ENCODE assay signal across 1 cellular context in genomic region chr13:84431646-84432045, GRCh38.
TF ChIP-seq lines count a peak whose summit lies in the region.

No MANE protein-coding gene starts in this region.

TF ChIP-seq in GM23338, 12 proteins besides CTCF, POLR2A, EP300 and RAD21:
- TF ChIP-seq, protein P1, sequence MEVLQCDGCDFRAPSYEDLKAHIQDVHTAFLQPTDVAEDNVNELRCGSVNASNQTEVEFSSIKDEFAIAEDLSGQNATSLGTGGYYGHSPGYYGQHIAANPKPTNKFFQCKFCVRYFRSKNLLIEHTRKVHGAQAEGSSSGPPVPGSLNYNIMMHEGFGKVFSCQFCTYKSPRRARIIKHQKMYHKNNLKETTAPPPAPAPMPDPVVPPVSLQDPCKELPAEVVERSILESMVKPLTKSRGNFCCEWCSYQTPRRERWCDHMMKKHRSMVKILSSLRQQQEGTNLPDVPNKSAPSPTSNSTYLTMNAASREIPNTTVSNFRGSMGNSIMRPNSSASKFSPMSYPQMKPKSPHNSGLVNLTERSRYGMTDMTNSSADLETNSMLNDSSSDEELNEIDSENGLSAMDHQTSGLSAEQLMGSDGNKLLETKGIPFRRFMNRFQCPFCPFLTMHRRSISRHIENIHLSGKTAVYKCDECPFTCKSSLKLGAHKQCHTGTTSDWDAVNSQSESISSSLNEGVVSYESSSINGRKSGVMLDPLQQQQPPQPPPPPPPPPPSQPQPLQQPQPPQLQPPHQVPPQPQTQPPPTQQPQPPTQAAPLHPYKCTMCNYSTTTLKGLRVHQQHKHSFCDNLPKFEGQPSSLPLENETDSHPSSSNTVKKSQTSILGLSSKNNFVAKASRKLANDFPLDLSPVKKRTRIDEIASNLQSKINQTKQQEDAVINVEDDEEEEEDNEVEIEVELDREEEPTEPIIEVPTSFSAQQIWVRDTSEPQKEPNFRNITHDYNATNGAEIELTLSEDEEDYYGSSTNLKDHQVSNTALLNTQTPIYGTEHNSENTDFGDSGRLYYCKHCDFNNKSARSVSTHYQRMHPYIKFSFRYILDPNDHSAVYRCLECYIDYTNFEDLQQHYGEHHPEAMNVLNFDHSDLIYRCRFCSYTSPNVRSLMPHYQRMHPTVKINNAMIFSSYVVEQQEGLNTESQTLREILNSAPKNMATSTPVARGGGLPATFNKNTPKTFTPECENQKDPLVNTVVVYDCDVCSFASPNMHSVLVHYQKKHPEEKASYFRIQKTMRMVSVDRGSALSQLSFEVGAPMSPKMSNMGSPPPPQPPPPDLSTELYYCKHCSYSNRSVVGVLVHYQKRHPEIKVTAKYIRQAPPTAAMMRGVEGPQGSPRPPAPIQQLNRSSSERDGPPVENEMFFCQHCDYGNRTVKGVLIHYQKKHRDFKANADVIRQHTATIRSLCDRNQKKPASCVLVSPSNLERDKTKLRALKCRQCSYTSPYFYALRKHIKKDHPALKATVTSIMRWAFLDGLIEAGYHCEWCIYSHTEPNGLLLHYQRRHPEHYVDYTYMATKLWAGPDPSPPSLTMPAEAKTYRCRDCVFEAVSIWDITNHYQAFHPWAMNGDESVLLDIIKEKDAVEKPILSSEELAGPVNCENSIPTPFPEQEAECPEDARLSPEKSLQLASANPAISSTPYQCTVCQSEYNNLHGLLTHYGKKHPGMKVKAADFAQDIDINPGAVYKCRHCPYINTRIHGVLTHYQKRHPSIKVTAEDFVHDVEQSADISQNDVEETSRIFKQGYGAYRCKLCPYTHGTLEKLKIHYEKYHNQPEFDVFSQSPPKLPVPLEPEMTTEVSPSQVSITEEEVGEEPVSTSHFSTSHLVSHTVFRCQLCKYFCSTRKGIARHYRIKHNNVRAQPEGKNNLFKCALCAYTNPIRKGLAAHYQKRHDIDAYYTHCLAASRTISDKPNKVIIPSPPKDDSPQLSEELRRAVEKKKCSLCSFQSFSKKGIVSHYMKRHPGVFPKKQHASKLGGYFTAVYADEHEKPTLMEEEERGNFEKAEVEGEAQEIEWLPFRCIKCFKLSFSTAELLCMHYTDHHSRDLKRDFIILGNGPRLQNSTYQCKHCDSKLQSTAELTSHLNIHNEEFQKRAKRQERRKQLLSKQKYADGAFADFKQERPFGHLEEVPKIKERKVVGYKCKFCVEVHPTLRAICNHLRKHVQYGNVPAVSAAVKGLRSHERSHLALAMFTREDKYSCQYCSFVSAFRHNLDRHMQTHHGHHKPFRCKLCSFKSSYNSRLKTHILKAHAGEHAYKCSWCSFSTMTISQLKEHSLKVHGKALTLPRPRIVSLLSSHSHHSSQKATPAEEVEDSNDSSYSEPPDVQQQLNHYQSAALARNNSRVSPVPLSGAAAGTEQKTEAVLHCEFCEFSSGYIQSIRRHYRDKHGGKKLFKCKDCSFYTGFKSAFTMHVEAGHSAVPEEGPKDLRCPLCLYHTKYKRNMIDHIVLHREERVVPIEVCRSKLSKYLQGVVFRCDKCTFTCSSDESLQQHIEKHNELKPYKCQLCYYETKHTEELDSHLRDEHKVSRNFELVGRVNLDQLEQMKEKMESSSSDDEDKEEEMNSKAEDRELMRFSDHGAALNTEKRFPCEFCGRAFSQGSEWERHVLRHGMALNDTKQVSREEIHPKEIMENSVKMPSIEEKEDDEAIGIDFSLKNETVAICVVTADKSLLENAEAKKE (CRISPR knock-in tag; IDR thresholded peaks at IDR 0.05), result no peak
- TF ChIP-seq ZNF331 (CRISPR knock-in tag; IDR thresholded peaks at IDR 0.05; ENCODE audit: low read depth) (no peak), EZH2phosphoT487 (IDR thresholded peaks at IDR 0.05; ENCODE audit: unreplicated experiment) (no peak), STAT1 (IDR thresholded peaks at IDR 0.05; ENCODE audit: unreplicated experiment) (no peak), POLR2AphosphoS5 (IDR thresholded peaks at IDR 0.05; ENCODE audit: low read depth) (no peak), JUNB (IDR thresholded peaks at IDR 0.05; ENCODE audit: unreplicated experiment) (no peak), EZH2 (IDR thresholded peaks at IDR 0.05; ENCODE audit: low read depth, unreplicated experiment) (no peak), REST (IDR thresholded peaks at IDR 0.05; ENCODE audit: unreplicated experiment) (no peak), ZNF114 (CRISPR knock-in tag; IDR thresholded peaks at IDR 0.05) (no peak), CREB1 (CRISPR knock-in tag; IDR thresholded peaks at IDR 0.05; ENCODE audit: low read depth) (no peak), NANOG (IDR thresholded peaks at IDR 0.05; ENCODE audit: borderline replicate concordance) (no peak)
- TF ChIP-seq, protein P2, sequence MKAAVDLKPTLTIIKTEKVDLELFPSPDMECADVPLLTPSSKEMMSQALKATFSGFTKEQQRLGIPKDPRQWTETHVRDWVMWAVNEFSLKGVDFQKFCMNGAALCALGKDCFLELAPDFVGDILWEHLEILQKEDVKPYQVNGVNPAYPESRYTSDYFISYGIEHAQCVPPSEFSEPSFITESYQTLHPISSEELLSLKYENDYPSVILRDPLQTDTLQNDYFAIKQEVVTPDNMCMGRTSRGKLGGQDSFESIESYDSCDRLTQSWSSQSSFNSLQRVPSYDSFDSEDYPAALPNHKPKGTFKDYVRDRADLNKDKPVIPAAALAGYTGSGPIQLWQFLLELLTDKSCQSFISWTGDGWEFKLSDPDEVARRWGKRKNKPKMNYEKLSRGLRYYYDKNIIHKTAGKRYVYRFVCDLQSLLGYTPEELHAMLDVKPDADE (IDR thresholded peaks at IDR 0.05), result no peak
